Comparison of ENCODE assay signal across 11 cellular contexts in the genomic region with DNA sequence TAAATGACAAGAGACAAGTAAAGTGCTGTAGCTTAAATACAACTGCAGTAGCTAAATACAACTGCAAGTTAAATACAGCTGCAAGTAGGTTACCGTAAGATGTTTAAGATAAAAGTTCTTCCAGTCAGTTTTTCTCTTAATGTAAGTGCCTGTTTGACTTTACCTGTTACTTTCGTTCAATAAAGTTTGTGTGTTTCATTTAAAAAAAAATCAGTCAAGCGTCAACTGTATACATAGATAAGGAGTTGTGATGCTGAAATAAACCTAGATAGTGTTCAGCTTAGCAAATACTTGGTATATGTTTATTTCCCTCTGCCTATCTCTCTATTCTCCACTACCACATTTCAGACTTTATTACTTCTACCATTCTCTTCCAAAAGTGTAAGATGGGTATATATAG.
"Had no signal": no experiment of that assay in that cellular context is flagged by ENCODE, and none has a peak within 500 bp of the region (broad histone marks: within the 10 kb centered on the region; RNA-seq: fewer than 3 reads in every experiment).

No MANE protein-coding gene starts in this region.

- H3K4me1 ChIP-seq: HAP-1 had no signal

- FAIRE-seq: H1, H54 had no signal

- H2AFZ ChIP-seq: GM23248, GM23338 had no signal

- DNase-seq: GOT3, H7, H9, HCEC 1CT, HFFc6 had no signal

- H3K4me3 ChIP-seq: GM23248, GM23338, HAP-1 had no signal

- ATAC-seq: GM23338, HCT116 had no signal

- H3K9ac ChIP-seq: GM23248 had no signal

- H3K9me3 ChIP-seq: HAP-1 had no signal

- H3K4me2 ChIP-seq: GM23338 had no signal

- H3K36me3 ChIP-seq: HAP-1 had no signal
